ENCODE assay signal across 11 cellular contexts in the genomic region with DNA sequence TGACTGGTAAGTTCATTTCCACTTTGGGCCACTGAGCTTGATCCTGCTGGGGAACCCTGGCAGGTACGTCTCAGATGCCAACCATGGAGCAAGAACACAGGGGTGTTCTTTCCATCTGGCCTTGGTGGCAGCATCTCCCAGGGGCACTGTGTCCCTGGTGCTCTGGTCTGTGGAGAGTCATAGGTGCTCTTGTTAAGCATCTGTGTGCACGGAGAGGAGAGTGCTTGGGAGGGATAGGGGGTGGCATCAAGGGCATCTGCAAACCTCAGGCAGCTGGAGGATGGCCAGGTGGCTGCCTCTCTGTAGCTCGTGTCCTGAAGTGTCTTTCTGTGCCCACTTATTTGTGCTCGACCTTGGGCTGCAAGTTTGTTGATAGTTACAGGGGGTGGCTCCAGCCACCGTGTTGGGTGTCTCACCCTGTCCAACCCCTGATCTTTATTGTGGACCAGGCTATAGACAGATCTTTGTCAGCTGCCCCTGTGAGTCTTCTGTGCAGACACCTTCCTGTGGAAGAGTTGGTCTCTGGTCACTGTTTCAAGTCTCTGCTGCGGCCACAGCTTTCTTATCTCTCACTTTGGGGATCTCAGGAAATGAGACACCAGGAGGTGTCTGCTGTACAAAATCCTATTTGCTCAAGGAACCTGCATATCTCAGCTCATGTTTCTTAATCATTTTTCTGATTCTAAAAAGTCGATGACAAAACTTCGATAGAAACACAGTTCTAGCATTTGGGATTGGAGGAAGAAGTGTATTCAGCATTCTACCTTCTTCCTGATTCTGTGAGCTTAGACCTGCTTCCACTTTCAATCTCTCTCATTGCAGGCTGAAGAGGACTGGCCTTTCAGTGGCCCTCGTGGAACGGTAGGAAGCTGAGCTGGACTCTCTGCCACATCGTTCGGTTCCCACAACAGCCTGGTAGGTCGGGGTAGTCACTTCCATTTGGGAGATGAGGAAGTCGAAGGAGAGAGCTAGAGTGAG. TPM values are rescaled to one million over a fixed set of nuclear protein-coding genes. Genes with fewer than 3 reads are reported as not detected.
DNase-seq lines count a peak whose midpoint lies in the region; ATAC-seq and TF ChIP-seq lines count a peak whose summit lies in the region.
"Had no signal": no experiment of that assay in that cellular context is flagged by ENCODE, and none has a peak within 500 bp of the region (broad histone marks: within the 10 kb centered on the region; RNA-seq: fewer than 3 reads in every experiment).

No MANE protein-coding gene starts in this region.

- no peaks in the 10 kb centered on the region for H3F3A ChIP-seq in GM23248 (ENCODE audit: insufficient read depth)

- WGBS in GM23248 (ENCODE audit: low coverage in 1 of 2, low lambda C conversion rate in 2 of 2, missing lambda C conversion rate in 2 of 2), 2 experiments, result 58 to 61% methylated on average over 14 of the region's 14 CpGs

- H3K79me2 ChIP-seq in GM23248 (ENCODE audit: insufficient read depth), result no peaks in the 10 kb centered on the region

- no peak overlapping the region for H3K9ac ChIP-seq in GM23248

- intact Hi-C loops in ascending aorta (cut with DNase I), result no loop called here

- H4K20me1 ChIP-seq in GM23248 (ENCODE audit: insufficient read depth), result no peaks in the 10 kb centered on the region

- ATAC-seq in GM21367 (IDR thresholded peaks at IDR 0.05; ENCODE audit: unreplicated experiment), result peak; percentile 23

- in situ Hi-C loops in GM23248 (cut with MboI), result no loop called here

- peak; percentile 83 for DNase-seq in RPMI8226
- peak; percentile 57 for DNase-seq in mesenteric fat pad (ENCODE audit: low spot score)
- no peak for DNase-seq in GM23248
- no peak for DNase-seq in ascending aorta (ENCODE audit: low spot score in 2 of 2)
- no peak for DNase-seq in stimulated activated naive CD4-positive, alpha-beta T cell (lab: John Stamatoyannopoulos, UW)
- DNase-seq in SHP77 treated with DMSO at 0.1 percent for 48 hours (lab: John Stamatoyannopoulos, UW), result no peak
- DNase-seq: effector memory CD4-positive, alpha-beta T cell; NCI-H1694 had no signal

- H3K27ac ChIP-seq in GM23248, result no peak overlapping the region
- no peak overlapping the region for H3K27ac ChIP-seq in ascending aorta

- H3K9me3 ChIP-seq in GM23248 (ENCODE audit: low read depth), result no peaks in the 10 kb centered on the region
- no peaks in the 10 kb centered on the region for H3K9me3 ChIP-seq in ascending aorta

- H3K4me2 ChIP-seq in GM23248 (ENCODE audit: unreplicated experiment), result no peak overlapping the region

- peak; percentile 51 for TF ChIP-seq POLR2A in GM15510 (IDR thresholded peaks at IDR 0.05; ENCODE audit: borderline replicate concordance, extremely low read depth, insufficient read length)

- no peaks in the 10 kb centered on the region for H3K9me2 ChIP-seq in GM23248 (ENCODE audit: insufficient read depth)

- H3K36me3 ChIP-seq in GM23248 (ENCODE audit: low read depth) (no peaks in the 10 kb centered on the region), ascending aorta (no peaks in the 10 kb centered on the region)

- no peak for TF ChIP-seq CTCF in ascending aorta (IDR thresholded peaks at IDR 0.05)

- H3K27me3 ChIP-seq in GM23248 (replicated peaks; ENCODE audit: insufficient read depth), result peaks cover 7% of the 10 kb centered on the region; the same call in 1 of the 2 replicates
- no peaks in the 10 kb centered on the region for H3K27me3 ChIP-seq in ascending aorta

- peaks cover 25% of the 10 kb centered on the region for H3K4me1 ChIP-seq in GM23248 (ENCODE audit: insufficient read depth)
- H3K4me1 ChIP-seq in ascending aorta, result no peaks in the 10 kb centered on the region

- no peak overlapping the region; the same call in 1 of the 2 replicates for H2AFZ ChIP-seq in GM23248

- H3K4me3 ChIP-seq in GM23248, result no peak overlapping the region
- no peak overlapping the region for H3K4me3 ChIP-seq in ascending aorta

RNA-seq across cellular contexts. Expression of a gene that starts 17.2 kb away (rescaled TPM):
- total RNA-seq in mesenteric fat pad (22.0 TPM), ascending aorta (28.3 TPM)
- total RNA-seq in GM23248 (2014; rRNA removed; shearing (Covaris generic)), result not detected in 2 replicates
- polyA plus RNA-seq in GM23248 (2016; fragmentation: Nextera tagmentation; extraction: Ambion mirVana), result not detected in 2 replicates
- total RNA-seq: mesothelial cell of epicardium had no signal

RNA-seq across cellular contexts. Expression of a gene that starts 54.1 kb away (rescaled TPM):
- total RNA-seq in mesenteric fat pad (1.6 TPM), ascending aorta (17.1 TPM)
- total RNA-seq in GM23248 (2014; rRNA removed; shearing (Covaris generic)), result 3.9 and 5.2 TPM in 2 replicates
- 0.75 and 1.6 TPM in 2 replicates for polyA plus RNA-seq in GM23248 (2016; fragmentation: Nextera tagmentation; extraction: Ambion mirVana)

Comparison
In these comparisons a context has a peak if more than half of its experiments do, and no peak if none do; other contexts are left out.
1. DNase-seq: peak in RPMI8226 (single experiment) and mesenteric fat pad (single experiment); none in GM23248 (single experiment), ascending aorta (0 of 2), stimulated activated naive CD4-positive, alpha-beta T cell (0 of 6) and SHP77 treated with DMSO at 0.1 percent for 48 hours (single experiment).
2. RNA of a gene that starts 17.2 kb away (total RNA-seq): 28.3 TPM in ascending aorta (single experiment) and 22.0 TPM in mesenteric fat pad (single experiment); not detected in GM23248; every median in the first group is over 10 times any median in the second.